Comparison of ENCODE assay signal across 8 cellular contexts in the genomic region with DNA sequence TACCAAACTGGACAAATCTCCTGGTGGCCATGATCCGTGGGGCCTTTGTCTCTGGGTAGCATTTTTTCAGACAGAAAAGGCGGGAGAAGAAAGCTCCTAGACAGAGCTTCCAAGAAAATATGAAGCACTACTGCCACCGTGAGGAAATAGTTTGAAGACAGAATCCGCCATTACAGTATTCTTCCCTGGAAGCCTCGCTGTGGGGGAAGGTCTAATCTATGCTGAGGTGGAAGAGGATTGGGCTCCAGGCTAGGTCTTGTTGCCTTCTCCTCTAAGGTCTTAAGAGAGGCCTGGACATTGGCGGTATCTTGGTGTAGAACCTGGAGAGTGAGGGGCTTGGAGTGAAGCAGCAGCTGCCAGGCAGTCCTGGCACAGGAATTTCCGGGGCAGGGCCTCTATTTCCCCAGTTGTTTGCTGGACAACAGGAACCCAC.
DNase-seq lines count a peak whose midpoint lies in the region; ATAC-seq and TF ChIP-seq lines count a peak whose summit lies in the region.

No MANE protein-coding gene starts in this region.

- H3K36me3 ChIP-seq in MM.1S (replicated peaks; ENCODE audit: insufficient read depth, low read length) = no peaks in the 10 kb centered on the region
- H3K36me3 ChIP-seq in effector memory CD4-positive, alpha-beta T cell (ENCODE audit: control insufficient read depth, insufficient read depth, low read length) = no peaks in the 10 kb centered on the region

- no peaks in the 10 kb centered on the region for H4K20me1 ChIP-seq in MM.1S (ENCODE audit: insufficient read depth, low read length)

- DNase-seq in NCI-H345 (lab: John Stamatoyannopoulos, UW) (peak; percentile 41), NCI-H345 treated with DMSO at 0.1 percent for 48 hours (lab: John Stamatoyannopoulos, UW; ENCODE audit: unreplicated experiment) (no peak), MM.1S (peak; percentile 86), OCI-M1 (lab: John Stamatoyannopoulos, UW) (no peak), NCI-H524 (lab: John Stamatoyannopoulos, UW) (no peak)
- DNase-seq in effector memory CD4-positive, alpha-beta T cell = peak in 1 of 3 donors; percentile 29
- peak; percentile 63 for DNase-seq in stimulated activated naive B cell treated with anti-CD40 and anti-IgM and Interleukin-4, amounts not matched to agents 10 μg/mL and 1 μg/mL and 100 μg/mL, for 72 hours

- peak overlapping the region in 1 of 2 donors; percentile 85 for H3K4me3 Mint-ChIP-seq in stimulated activated naive B cell treated with anti-CD40 and anti-IgM and Interleukin-4, amounts not matched to agents 10 μg/mL and 1 μg/mL and 100 μg/mL, for 72 hours

- 0 out of 2 replicates have a peak overlapping the region, but pooled peaks have one; percentile 42 for H2AFZ ChIP-seq in MM.1S (ENCODE audit: low read length)

- peaks cover 20 to 27% of the 10 kb centered on the region in 2 donors for H3K36me3 Mint-ChIP-seq in stimulated activated naive B cell treated with anti-CD40 and anti-IgM and Interleukin-4, amounts not matched to agents 10 μg/mL and 1 μg/mL and 100 μg/mL, for 72 hours

- peaks cover 0 to 4% of the 10 kb centered on the region in 2 donors for H3K4me1 Mint-ChIP-seq in stimulated activated naive B cell treated with anti-CD40 and anti-IgM and Interleukin-4, amounts not matched to agents 10 μg/mL and 1 μg/mL and 100 μg/mL, for 72 hours

- no peaks in the 10 kb centered on the region for H3K9me3 ChIP-seq in MM.1S (replicated peaks; ENCODE audit: insufficient read depth, low read length)
- H3K9me3 ChIP-seq in effector memory CD4-positive, alpha-beta T cell (ENCODE audit: control insufficient read depth, low read length) = no peaks in the 10 kb centered on the region

- H3K79me2 ChIP-seq in MM.1S (ENCODE audit: low read length) = no peaks in the 10 kb centered on the region

- peak in 1 of 2 donors; percentile 64 for ATAC-seq in stimulated activated naive B cell treated with anti-CD40 and anti-IgM and Interleukin-4, amounts not matched to agents 10 μg/mL and 1 μg/mL and 100 μg/mL, for 72 hours (replicated peaks)
- no peak for ATAC-seq in HG03571 (IDR thresholded peaks at IDR 0.05; ENCODE audit: unreplicated experiment)

- no peaks in the 10 kb centered on the region for H3K27me3 ChIP-seq in MM.1S (replicated peaks; ENCODE audit: insufficient read depth, low read length)
- no peaks in the 10 kb centered on the region for H3K27me3 ChIP-seq in effector memory CD4-positive, alpha-beta T cell (replicated peaks; ENCODE audit: control insufficient read depth, insufficient read depth, low read length, poor library complexity, severe bottlenecking)

- TF ChIP-seq CTCF in MM.1S (IDR thresholded peaks at IDR 0.05; ENCODE audit: low read length) = peak; percentile 40

- peak overlapping the region; percentile 56; the same call in 1 of the 2 replicates for H3K27ac ChIP-seq in MM.1S (ENCODE audit: low read length)
- no peak overlapping the region for H3K27ac ChIP-seq in effector memory CD4-positive, alpha-beta T cell (ENCODE audit: insufficient read depth, low read length, poor library complexity, severe bottlenecking)

- H3K4me1 ChIP-seq in MM.1S (ENCODE audit: low read length) = peaks cover 8% of the 10 kb centered on the region; the same call in 1 of the 2 replicates
- no peaks in the 10 kb centered on the region for H3K4me1 ChIP-seq in effector memory CD4-positive, alpha-beta T cell (ENCODE audit: control insufficient read depth, insufficient read depth, low read length, poor library complexity, severe bottlenecking)

- no peaks in the 10 kb centered on the region for H3K27me3 Mint-ChIP-seq in stimulated activated naive B cell treated with anti-CD40 and anti-IgM and Interleukin-4, amounts not matched to agents 10 μg/mL and 1 μg/mL and 100 μg/mL, for 72 hours

- H3K4me2 ChIP-seq in MM.1S (ENCODE audit: low read depth, low read length) = peak overlapping the region; percentile 51; the same call in 1 of the 2 replicates

- peak overlapping the region; percentile 48; the same call in 1 of the 2 replicates for H3K9ac ChIP-seq in MM.1S (ENCODE audit: low read length)

- no peaks in the 10 kb centered on the region for H3F3A ChIP-seq in MM.1S (ENCODE audit: insufficient read depth, low read length)

- H3K27ac Mint-ChIP-seq in stimulated activated naive B cell treated with anti-CD40 and anti-IgM and Interleukin-4, amounts not matched to agents 10 μg/mL and 1 μg/mL and 100 μg/mL, for 72 hours = peak overlapping the region; percentile 86

- peaks cover 1 to 3% of the 10 kb centered on the region in 2 donors for H3K9me3 Mint-ChIP-seq in stimulated activated naive B cell treated with anti-CD40 and anti-IgM and Interleukin-4, amounts not matched to agents 10 μg/mL and 1 μg/mL and 100 μg/mL, for 72 hours

- no peaks in the 10 kb centered on the region for H3K9me2 ChIP-seq in MM.1S (replicated peaks; ENCODE audit: insufficient read depth, low read length)

- peak overlapping the region; percentile 32; the same call in 1 of the 2 replicates for H3K4me3 ChIP-seq in MM.1S (ENCODE audit: low read length)
- H3K4me3 ChIP-seq in effector memory CD4-positive, alpha-beta T cell (ENCODE audit: insufficient read depth, low read depth, low read length, poor library complexity, severe bottlenecking) = peak overlapping the region; percentile 39

Comparison
In these comparisons a context has a peak if more than half of its experiments do, and no peak if none do; other contexts are left out.
1. DNase-seq: peak in NCI-H345 (single experiment), MM.1S (single experiment) and stimulated activated naive B cell treated with anti-CD40 and anti-IgM and Interleukin-4, amounts not matched to agents 10 μg/mL and 1 μg/mL and 100 μg/mL, for 72 hours (single experiment); none in NCI-H345 treated with DMSO at 0.1 percent for 48 hours (single experiment), OCI-M1 (single experiment) and NCI-H524 (0 of 2).